In the genomic region with DNA sequence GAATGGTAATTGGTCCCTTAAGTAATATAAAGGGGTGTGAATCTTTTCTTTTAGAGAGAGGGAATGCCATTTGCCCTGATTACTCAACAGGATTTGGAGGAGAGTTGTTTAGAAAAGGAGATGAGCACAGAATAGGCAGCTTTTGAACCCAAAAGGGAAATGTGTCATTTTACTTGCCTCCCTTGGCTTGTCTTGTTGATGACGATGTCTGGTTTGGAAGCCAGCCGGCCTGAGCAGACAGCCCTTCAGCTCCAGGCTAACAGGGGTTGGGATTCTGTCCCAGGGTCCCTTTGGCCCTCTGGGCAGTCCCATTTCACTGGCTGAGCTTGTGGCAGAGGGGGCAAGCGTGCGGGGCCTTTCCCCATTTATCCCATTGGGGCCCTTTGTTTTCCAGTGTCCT, we compare ENCODE assay signal across 1 cellular context.
TF ChIP-seq lines count a peak whose summit lies in the region.

No MANE protein-coding gene starts in this region.

TF ChIP-seq in H1, 55 proteins besides CTCF, POLR2A, EP300 and RAD21 (continued from another document):
- TF ChIP-seq FOSL1 (IDR thresholded peaks at IDR 0.05; ENCODE audit: insufficient read depth, low read depth, low read length): no peak
- TF ChIP-seq GABPA (IDR thresholded peaks at IDR 0.05; ENCODE audit: borderline replicate concordance, insufficient read depth, low read length): no peak
- no peak for TF ChIP-seq POLR2AphosphoS5 (IDR thresholded peaks at IDR 0.05; ENCODE audit: low read depth, low read length)
